1 cellular context compared by ENCODE assay signal in the genomic region with DNA sequence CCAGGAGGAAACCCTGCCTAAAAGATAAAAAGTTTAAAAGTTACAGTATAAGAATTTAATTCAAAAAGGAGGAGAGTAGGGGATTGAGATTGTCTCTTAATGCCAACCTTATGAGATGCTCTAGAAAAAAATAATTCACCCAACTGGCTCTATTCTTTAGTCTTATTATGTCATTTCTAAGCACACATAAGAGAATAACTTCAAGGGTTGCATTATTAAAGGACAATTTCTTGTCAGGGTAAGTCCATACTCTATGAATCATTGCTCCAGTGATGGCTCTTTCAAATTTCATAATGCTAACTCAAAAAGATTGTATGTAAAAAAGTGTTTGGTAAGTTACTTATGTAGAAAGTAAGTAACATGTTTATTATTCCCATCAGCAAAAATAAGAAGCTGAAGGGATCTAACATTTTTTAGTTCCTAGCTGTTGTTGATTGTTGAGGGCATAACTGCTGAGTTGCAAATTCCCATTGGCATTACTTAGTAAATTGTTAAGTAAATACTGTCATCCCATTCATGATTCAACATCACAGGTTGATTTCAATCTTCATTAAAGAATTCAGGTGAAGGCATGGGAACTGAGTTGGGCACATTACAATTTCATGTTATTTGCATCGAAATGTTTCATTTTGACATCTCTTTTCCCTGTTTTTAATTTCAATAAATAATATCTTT.
TF ChIP-seq lines count a peak whose summit lies in the region.

No MANE protein-coding gene starts in this region.

TF ChIP-seq in H1, 55 proteins besides CTCF, POLR2A, EP300 and RAD21:
- TF ChIP-seq CHD2 (IDR thresholded peaks at IDR 0.05; ENCODE audit: low read length) (no peak), MAFK (IDR thresholded peaks at IDR 0.05; ENCODE audit: low read depth, low read length) (peak; percentile 14; the same call in 1 of the 2 replicates)
